13 cellular contexts compared by ENCODE assay signal in genomic region chr1:203381151-203381751, GRCh38. TPM values are rescaled to one million over a fixed set of nuclear protein-coding genes. Genes with fewer than 3 reads are reported as not detected.
DNase-seq lines count a peak whose midpoint lies in the region; ATAC-seq lines count a peak whose summit lies in the region.
"Had no signal": no experiment of that assay in that cellular context is flagged by ENCODE, and none has a peak within 500 bp of the region (broad histone marks: within the 10 kb centered on the region; RNA-seq: fewer than 3 reads in every experiment).

No MANE protein-coding gene starts in this region.

- no peak overlapping the region for H3K9ac ChIP-seq in mesenchymal stem cell (ENCODE audit: low read length)

- H2AFZ ChIP-seq in mesenchymal stem cell (ENCODE audit: low read depth, low read length) = no peak overlapping the region

- no peak overlapping the region for H4K91ac ChIP-seq in mesenchymal stem cell (ENCODE audit: low read length)

- no peak overlapping the region for H2BK12ac ChIP-seq in mesenchymal stem cell (ENCODE audit: low read length in 2 of 2)

- no peak overlapping the region for H2BK120ac ChIP-seq in mesenchymal stem cell (ENCODE audit: low read depth, low read length)

- H2BK15ac ChIP-seq in mesenchymal stem cell (ENCODE audit: low read depth, poor library complexity, severe bottlenecking) = no peak overlapping the region

- H3K23ac ChIP-seq in mesenchymal stem cell (ENCODE audit: low read length in 2 of 2) = no peak overlapping the region

- H4K8ac ChIP-seq in mesenchymal stem cell (ENCODE audit: low read length) = no peak overlapping the region

- 93% methylated on average over 2 of the region's 2 CpGs for WGBS in mesenchymal stem cell

- peaks cover 24 to 58% of the 10 kb centered on the region in 2 experiments for H3K27me3 ChIP-seq in mesenchymal stem cell (ENCODE audit: control insufficient read depth in 1 of 2, insufficient read depth in 1 of 2, low read length in 2 of 2)

- no peaks in the 10 kb centered on the region for H3K4me1 ChIP-seq in mesenchymal stem cell (ENCODE audit: control insufficient read depth, insufficient read depth, low read depth, low read length)

- no peak overlapping the region for H3K18ac ChIP-seq in mesenchymal stem cell (ENCODE audit: low read depth in 1 of 2, low read length in 2 of 2)

- DNase-seq in NOMO-1 treated with dmso at 0.1 percent for 144 hours (lab: John Stamatoyannopoulos, UW; ENCODE audit: unreplicated experiment) (peak; percentile 69), mesenchymal stem cell (peak; percentile 24), NCI-H2227 treated with DMSO at 0.1 percent for 48 hours (lab: John Stamatoyannopoulos, UW) (no peak), mesenteric fat pad (ENCODE audit: low spot score) (no peak)
- no peak for DNase-seq in activated effector memory CD4-positive, alpha-beta T cell treated with anti-CD3 and anti-CD28 coated beads, Interleukin-2, amount 50 U/mL, for 16 hours
- no peak for DNase-seq in activated effector memory CD4-positive, alpha-beta T cell treated with Interleukin-2 at 50 U/mL for 16 hours
- DNase-seq: activated naive CD8-positive, alpha-beta T cell treated with anti-CD3 and anti-CD28 coated beads, Interleukin-2, amount 10 ng/mL, durations not matched to agents 7 days and 5 days; OCI-M1; stimulated activated naive CD4-positive, alpha-beta T cell had no signal

- no peak overlapping the region for H3K4me2 ChIP-seq in mesenchymal stem cell (ENCODE audit: low read length, poor library complexity, severe bottlenecking)

- no peak overlapping the region for H3K14ac ChIP-seq in mesenchymal stem cell (ENCODE audit: low read length in 2 of 2)

- ATAC-seq in GM21723 (IDR thresholded peaks at IDR 0.05; ENCODE audit: unreplicated experiment) = peak; percentile 84

- H3K36me3 ChIP-seq in mesenchymal stem cell (ENCODE audit: control insufficient read depth in 1 of 2, insufficient read depth in 2 of 2, low read depth in 1 of 2, low read length in 2 of 2) = no peaks in the 10 kb centered on the region

- H2BK5ac ChIP-seq in mesenchymal stem cell (ENCODE audit: low read depth, low read length, poor library complexity, severe bottlenecking) = no peak overlapping the region

- H2AK5ac ChIP-seq in mesenchymal stem cell (ENCODE audit: low read length, severe bottlenecking) = no peak overlapping the region

- H3K4me3 ChIP-seq in GM08714 (ENCODE audit: low read length) (peak overlapping the region; percentile 26; the same call in 1 of the 2 replicates), mesenchymal stem cell (ENCODE audit: insufficient read depth in 1 of 2, low read depth in 1 of 2, low read length in 2 of 2) (no peak overlapping the region)
- H3K4me3 ChIP-seq: skin epidermis had no signal

- no peaks in the 10 kb centered on the region for H3K9me3 ChIP-seq in mesenchymal stem cell (ENCODE audit: control insufficient read depth, low read length)

- no peaks in the 10 kb centered on the region for H3K79me1 ChIP-seq in mesenchymal stem cell (replicated peaks; ENCODE audit: low read length, poor library complexity, severe bottlenecking)

- H3K4ac ChIP-seq in mesenchymal stem cell (ENCODE audit: low read depth in 1 of 2, low read length in 2 of 2) = no peak overlapping the region

- H3K27ac ChIP-seq in mesenchymal stem cell (ENCODE audit: low read length, poor library complexity, severe bottlenecking) = no peak overlapping the region
- H3K27ac ChIP-seq: epithelial cell of prostate, skin epidermis had no signal

RNA-seq across cellular contexts. Expression of gene FMOD, which starts 30.3 kb away (rescaled TPM):
- 1.3 TPM for polyA plus RNA-seq in mesenchymal stem cell (2013, experiment 1 of 2)
- polyA plus RNA-seq in mesenchymal stem cell (2013, experiment 2 of 2) = 1.4 TPM
- 95.2 TPM for total RNA-seq in mesenteric fat pad
- total RNA-seq: activated naive CD8-positive, alpha-beta T cell treated with anti-CD3 and anti-CD28 coated beads, Interleukin-2, amount 10 ng/mL, durations not matched to agents 7 days and 5 days had no signal

Comparison
In these comparisons a context has a peak if more than half of its experiments do, and no peak if none do; other contexts are left out.
1. DNase-seq: peak in NOMO-1 treated with dmso at 0.1 percent for 144 hours (single experiment) and mesenchymal stem cell (single experiment); none in activated effector memory CD4-positive, alpha-beta T cell treated with anti-CD3 and anti-CD28 coated beads, Interleukin-2, amount 50 U/mL, for 16 hours (single experiment), activated effector memory CD4-positive, alpha-beta T cell treated with Interleukin-2 at 50 U/mL for 16 hours (single experiment), NCI-H2227 treated with DMSO at 0.1 percent for 48 hours (single experiment) and mesenteric fat pad (single experiment).